ENCODE assay signal across 10 cellular contexts in the genomic region with DNA sequence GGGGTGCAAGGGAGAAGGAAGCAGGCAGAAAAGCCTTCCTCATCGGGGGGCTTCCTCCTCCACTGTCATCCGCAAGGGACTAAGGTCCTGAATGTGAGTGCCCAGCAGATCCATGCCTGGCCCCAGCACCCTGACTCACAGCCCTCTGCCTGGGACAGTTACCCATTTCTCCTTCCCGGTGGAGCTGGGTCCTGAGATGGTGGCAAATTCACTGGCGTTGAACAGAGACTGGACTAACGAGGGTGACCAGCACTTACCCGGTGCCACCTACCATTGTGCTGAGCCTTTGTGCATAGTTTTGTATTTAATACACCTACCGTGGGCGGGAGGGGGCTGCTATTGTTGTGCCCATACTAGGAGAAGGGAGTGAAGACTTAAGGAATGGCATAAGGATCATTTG. TPM values are rescaled to one million over a fixed set of nuclear protein-coding genes. Genes with fewer than 3 reads are reported as not detected.
A peak's percentile ranks its signal among the peaks of the same experiment; 100 is the strongest.
DNase-seq lines count a peak whose midpoint lies in the region; ATAC-seq, FAIRE-seq and TF ChIP-seq lines count a peak whose summit lies in the region.
"Had no signal": no experiment of that assay in that cellular context is flagged by ENCODE, and none has a peak within 500 bp of the region (broad histone marks: within the 10 kb centered on the region; RNA-seq: fewer than 3 reads in every experiment).

No MANE protein-coding gene starts in this region.

- H2BK120ac ChIP-seq in IMR-90 (ENCODE audit: low read depth, low read length): peak overlapping the region; percentile 94
- H2BK120ac ChIP-seq in mesendoderm (ENCODE audit: low read depth, low read length): no peak overlapping the region

- no peak for TF ChIP-seq CTCF in IMR-90 (conservative IDR thresholded peaks at IDR 0.05; ENCODE audit: low read depth, low read length)
- TF ChIP-seq CTCF in astrocyte (IDR thresholded peaks at IDR 0.05; ENCODE audit: insufficient read depth, low read depth, low read length): no peak
- no peak for TF ChIP-seq CTCF in tibial artery (IDR thresholded peaks at IDR 0.05)

- intact Hi-C loops in IMR-90 (cut with micrococcal nuclease) (loop anchor here (2.0 to 10.0 kb wide), 2 partner anchors 49 to 775 kb away; no protein-coding TSS in a partner anchor), tibial artery (cut with DNase I; ENCODE audit: low total_unique reads) (loop anchor here (2.0 to 5.0 kb wide), 3 partner anchors 42 to 292 kb away; no protein-coding TSS in a partner anchor), head of caudate nucleus (cut with DNase I) (loop anchor here (2.0 to 10.0 kb wide), 3 partner anchors 47 to 285 kb away; no protein-coding TSS in a partner anchor)

- no peaks in the 10 kb centered on the region for H3K9me3 ChIP-seq in IMR-90 (ENCODE audit: control insufficient read depth, insufficient read depth, low read length)
- H3K9me3 ChIP-seq in astrocyte (ENCODE audit: insufficient read depth, low read depth, low read length): no peaks in the 10 kb centered on the region
- H3K9me3 ChIP-seq in tibial artery: no peaks in the 10 kb centered on the region

- peak overlapping the region; percentile 13 for H3K18ac ChIP-seq in IMR-90 (ENCODE audit: low read depth, low read length)
- peak overlapping the region; percentile 19 for H3K18ac ChIP-seq in mesendoderm (ENCODE audit: low read length)

- dilution Hi-C loops in IMR-90 (cut with HindIII; ENCODE audit: low sequenced_read_pairs, unreplicated experiment): no loop called here

- no peak for FAIRE-seq in astrocyte (lab: Jason Lieb, UNC)

- peak overlapping the region; percentile 96 for H2AK9ac ChIP-seq in IMR-90 (replicated peaks; ENCODE audit: low read depth, low read length, poor library complexity)

- no TSS peak for BruUV-seq in IMR-90 (replicated peaks; lab: Mats Ljungman, UMichigan)

- H3K79me2 ChIP-seq in astrocyte (ENCODE audit: insufficient read depth, low read length) (no peaks in the 10 kb centered on the region), mesendoderm (ENCODE audit: control insufficient read depth, insufficient read depth, low read length) (no peaks in the 10 kb centered on the region)

- TF ChIP-seq RAD21 in IMR-90 (IDR thresholded peaks at IDR 0.05; ENCODE audit: low read length): no peak

- peaks cover 31% of the 10 kb centered on the region for H3K4me1 ChIP-seq in IMR-90 (ENCODE audit: control insufficient read depth, insufficient read depth, low read length)
- H3K4me1 ChIP-seq in astrocyte (ENCODE audit: insufficient read depth, low read length): peaks cover 34% of the 10 kb centered on the region
- peaks cover 11% of the 10 kb centered on the region for H3K4me1 ChIP-seq in mesendoderm (ENCODE audit: control insufficient read depth, low read depth, low read length)
- H3K4me1 ChIP-seq in tibial artery: peaks cover 0 to 31% (median 24%) of the 10 kb centered on the region in 4 donors

- peak overlapping the region; percentile 73 for H3K27ac ChIP-seq in IMR-90 (ENCODE audit: insufficient read depth, low read length)
- peak overlapping the region; percentile 87 for H3K27ac ChIP-seq in astrocyte (ENCODE audit: low read depth, low read length)
- peak overlapping the region; percentile 49 for H3K27ac ChIP-seq in mesendoderm (ENCODE audit: low read depth, low read length)
- peak overlapping the region; percentile 77 to 82 for H3K27ac ChIP-seq in tibial artery
- H3K27ac ChIP-seq: neural progenitor cell had no signal

- H4K5ac ChIP-seq in IMR-90 (ENCODE audit: low read depth, low read length) (peak overlapping the region; percentile 28), mesendoderm (ENCODE audit: low read length) (no peak overlapping the region)

- in situ Hi-C loops in IMR-90 (cut with MboI; ENCODE audit: low sequenced_read_pairs): loop anchor here (5.0 to 25.0 kb wide), 3 partner anchors 72 to 817 kb away; no protein-coding TSS in a partner anchor

- H3K27ac Mint-ChIP-seq in astrocyte (ENCODE audit: unreplicated experiment): peak overlapping the region; percentile 80
- H3K27ac Mint-ChIP-seq: neural progenitor cell had no signal

- H3K9ac ChIP-seq in IMR-90 (ENCODE audit: low read depth, low read length) (no peak overlapping the region; the same call in 1 of the 2 replicates), astrocyte (ENCODE audit: low read length) (peak overlapping the region; percentile 45), mesendoderm (ENCODE audit: low read length) (peak overlapping the region; percentile 15)
- H3K9ac ChIP-seq: neural progenitor cell had no signal

- peak overlapping the region; percentile 96 for H2BK20ac ChIP-seq in IMR-90 (ENCODE audit: low read depth, low read length)

- no peaks in the 10 kb centered on the region for H3K27me3 ChIP-seq in IMR-90 (ENCODE audit: control insufficient read depth, insufficient read depth, low read length)
- no peaks in the 10 kb centered on the region for H3K27me3 ChIP-seq in astrocyte (ENCODE audit: insufficient read depth, low read length)
- no peaks in the 10 kb centered on the region for H3K27me3 ChIP-seq in mesendoderm (ENCODE audit: insufficient read depth, low read length, poor library complexity)
- H3K27me3 ChIP-seq in tibial artery: no peaks in the 10 kb centered on the region

- H3K4me3 ChIP-seq in IMR-90 (ENCODE audit: insufficient read depth, low read depth, low read length) (no peak overlapping the region), astrocyte (ENCODE audit: insufficient read depth, low read depth, low read length) (no peak overlapping the region), mesendoderm (ENCODE audit: low read length) (no peak overlapping the region), tibial artery (no peak overlapping the region)
- H3K4me3 ChIP-seq: neural progenitor cell had no signal

- DNase-seq in IMR-90: no peak
- no peak for DNase-seq in astrocyte (ENCODE audit: low read depth)
- no peak for DNase-seq in mesendoderm
- DNase-seq in tibial artery: peak in 1 of 2 donors; percentile 62
- DNase-seq in GDM1 (lab: John Stamatoyannopoulos, UW): no peak
- DNase-seq in head of caudate nucleus: no peak
- DNase-seq: activated T-cell treated with anti-CD3 and anti-CD28 coated beads, Interleukin-2, amount 50 U/mL, for 1 hour; NCI-H1105 had no signal

- ATAC-seq in IMR-90 (ENCODE audit: low read depth) (no peak), HG03159 (IDR thresholded peaks at IDR 0.05; ENCODE audit: unreplicated experiment) (no peak)

- H3K79me1 ChIP-seq in IMR-90 (ENCODE audit: low read depth in 1 of 2, low read length in 2 of 2): peaks cover 0 to 6% of the 10 kb centered on the region in 2 experiments; a peak in 1 of 4 replicates
- no peaks in the 10 kb centered on the region for H3K79me1 ChIP-seq in mesendoderm (ENCODE audit: low read length)

- peak overlapping the region; percentile 82 for H2BK5ac ChIP-seq in IMR-90 (ENCODE audit: low read depth, low read length, poor library complexity, severe bottlenecking)
- H2BK5ac ChIP-seq in mesendoderm (ENCODE audit: low read length): peak overlapping the region; percentile 25

- H3K4me2 ChIP-seq in IMR-90 (ENCODE audit: low read depth, low read length) (no peak overlapping the region), astrocyte (ENCODE audit: low read length) (peak overlapping the region; percentile 77), mesendoderm (ENCODE audit: low read length) (no peak overlapping the region)

- no CpG with 5 or more reads among the region's 8 CpGs for WGBS in IMR-90 (ENCODE audit: extremely low coverage in 2 of 2, insufficient read length in 1 of 2), 2 experiments
- WGBS in mesendoderm (ENCODE audit: extremely low coverage, insufficient coverage, low lambda C conversion rate): no CpG with 5 or more reads among the region's 8 CpGs

- H3K27me3 Mint-ChIP-seq in astrocyte (ENCODE audit: low read depth, unreplicated experiment): peaks cover 11% of the 10 kb centered on the region

- H3K56ac ChIP-seq in IMR-90 (ENCODE audit: extremely low read depth, insufficient read depth, low read length): 0 out of 2 replicates have a peak overlapping the region, but pooled peaks have one; percentile 41
- H3K56ac ChIP-seq in mesendoderm (ENCODE audit: low read length): peak overlapping the region; percentile 81

- peaks cover 22% of the 10 kb centered on the region for H3K4me1 Mint-ChIP-seq in astrocyte (ENCODE audit: low read depth, unreplicated experiment)

- peak overlapping the region; percentile 59 for H3K23ac ChIP-seq in IMR-90 (ENCODE audit: low read depth, low read length)
- no peak overlapping the region for H3K23ac ChIP-seq in mesendoderm (ENCODE audit: low read length)

- peak overlapping the region; percentile 54 for H2AFZ ChIP-seq in IMR-90 (replicated peaks; ENCODE audit: low read length, poor library complexity)
- H2AFZ ChIP-seq in astrocyte (ENCODE audit: low read depth, low read length): no peak overlapping the region
- H2AFZ ChIP-seq: neural progenitor cell had no signal

- H3K9me3 Mint-ChIP-seq in astrocyte (ENCODE audit: unreplicated experiment): no peaks in the 10 kb centered on the region
- H3K9me3 Mint-ChIP-seq: neural progenitor cell had no signal

- POLR2A ChIA-PET in IMR-90 (lab: Charles Lee; ENCODE audit: unreplicated experiment): interaction anchor here (0.5 kb wide), 1 partner anchor 218 kb away, joined by 4 read pairs; no protein-coding TSS in a partner anchor

- H2AK5ac ChIP-seq in IMR-90 (ENCODE audit: low read depth, low read length) (peak overlapping the region; percentile 98), mesendoderm (ENCODE audit: low read length) (peak overlapping the region; percentile 40)

- peaks cover 30% of the 10 kb centered on the region for H3K9me1 ChIP-seq in IMR-90 (ENCODE audit: insufficient read depth, low read length)

- CTCF ChIA-PET in IMR-90 (lab: Yijun Ruan, JAX): interaction anchor here (0.8 to 3.7 kb wide), 5 partner anchors 76 to 290 kb away, joined by 5 to 29 read pairs (median 6); no protein-coding TSS in a partner anchor

- H4K8ac ChIP-seq in IMR-90 (ENCODE audit: low read depth in 2 of 2, low read length in 2 of 2) (peak overlapping the region; percentile 59 to 77), mesendoderm (ENCODE audit: low read depth, low read length) (no peak overlapping the region)

- TF ChIP-seq POLR2A in IMR-90 (IDR thresholded peaks at IDR 0.05; ENCODE audit: low read depth, low read length): 0 out of 2 replicates have a peak, but pooled peaks have one; percentile 10

- H2BK15ac ChIP-seq in IMR-90 (ENCODE audit: low read depth, low read length): peak overlapping the region; percentile 87; the same call in 2 of the 3 replicates
- H2BK15ac ChIP-seq in mesendoderm (replicated peaks; ENCODE audit: low read depth): no peak overlapping the region

- H3K4me3 Mint-ChIP-seq in astrocyte (ENCODE audit: unreplicated experiment): no peak overlapping the region

- H4K20me1 ChIP-seq in IMR-90 (ENCODE audit: insufficient read depth, low read length) (no peaks in the 10 kb centered on the region), astrocyte (ENCODE audit: insufficient read depth, low read length) (no peaks in the 10 kb centered on the region)

- H3K14ac ChIP-seq in IMR-90 (replicated peaks; ENCODE audit: low read depth, low read length): peak overlapping the region; percentile 81

- no peaks in the 10 kb centered on the region for H3K36me3 ChIP-seq in IMR-90 (ENCODE audit: control insufficient read depth, insufficient read depth, low read length)
- H3K36me3 ChIP-seq in astrocyte (ENCODE audit: insufficient read depth, low read length): no peaks in the 10 kb centered on the region
- H3K36me3 ChIP-seq in mesendoderm (ENCODE audit: control insufficient read depth, insufficient read depth, low read length): no peaks in the 10 kb centered on the region
- H3K36me3 ChIP-seq in tibial artery: no peaks in the 10 kb centered on the region
- H3K36me3 ChIP-seq: neural progenitor cell had no signal

- H4K91ac ChIP-seq in IMR-90 (ENCODE audit: insufficient read depth, low read depth, low read length): peak overlapping the region; percentile 92

- H3K36me3 Mint-ChIP-seq in astrocyte (ENCODE audit: low read depth, unreplicated experiment): no peaks in the 10 kb centered on the region
- H3K36me3 Mint-ChIP-seq: neural progenitor cell had no signal

- H3K4ac ChIP-seq in IMR-90 (ENCODE audit: low read depth, low read length) (peak overlapping the region; percentile 95), mesendoderm (ENCODE audit: low read depth, low read length) (peak overlapping the region; percentile 61)

RNA-seq across cellular contexts. Expression of a gene that starts 30.9 kb away (rescaled TPM):
- total RNA-seq in IMR-90 (2012; rRNA removed) (under 0.01 TPM in 2 replicates), astrocyte (0.72 and 2.5 TPM in 2 replicates)
- polyA plus RNA-seq in IMR-90 (2012; rRNA removed): 0.10 TPM in 2 replicates
- 0.05 and 0.07 TPM in 2 replicates for polyA plus RNA-seq in IMR-90 (2012; cell fraction: cytosol; rRNA removed)
- 0.05 and 0.15 TPM in 2 replicates for polyA plus RNA-seq in IMR-90 (2012; cell fraction: nucleus; rRNA removed; ENCODE audit: low replicate concordance)
- polyA plus RNA-seq in mesendoderm (2013, experiment 1 of 2): 23.2 TPM
- polyA plus RNA-seq in mesendoderm (2013, experiment 2 of 2): 22.0 TPM
